17 cellular contexts compared by ENCODE assay signal in the genomic region with DNA sequence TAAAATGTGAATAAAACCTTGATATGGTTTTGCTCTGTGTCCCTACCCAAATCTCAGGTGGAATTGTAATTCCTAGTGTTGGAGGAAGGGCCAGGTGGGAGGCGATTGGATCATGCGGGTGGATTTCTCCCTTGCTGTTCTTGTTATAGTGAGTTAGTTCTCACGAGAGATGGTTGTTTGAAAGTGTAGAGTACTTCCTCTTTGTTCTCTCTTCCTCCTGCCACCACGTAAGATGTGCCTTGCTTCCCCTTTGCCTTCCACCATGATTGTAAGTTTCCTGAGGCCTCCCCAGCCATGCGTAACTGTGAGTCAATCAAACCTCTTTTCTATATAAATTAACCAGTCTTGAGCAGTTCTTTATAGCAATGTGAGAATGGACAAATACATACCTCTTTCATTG.
"Had no signal": no experiment of that assay in that cellular context is flagged by ENCODE, and none has a peak within 500 bp of the region (broad histone marks: within the 10 kb centered on the region; RNA-seq: fewer than 3 reads in every experiment).

No MANE protein-coding gene starts in this region.

- H3K27ac ChIP-seq: body of pancreas, esophagus muscularis mucosa, lower lobe of right lung, ovary, transverse colon, vagina had no signal

- H3K4me3 ChIP-seq: body of pancreas, esophagus muscularis mucosa, lower lobe of right lung, ovary, transverse colon, vagina had no signal

- DNase-seq: activated CD4-positive, alpha-beta T cell treated with anti-CD3 and anti-CD28 coated beads, Interleukin-2, amount 50 U/mL, for 1 hour; activated CD8-positive, alpha-beta memory T cell treated with anti-CD3 and anti-CD28 coated beads for 24 hours; activated gamma-delta T cell treated with Interleukin-2 at 50 U/mL for 16 hours; activated naive CD8-positive, alpha-beta T cell treated with anti-CD3 and anti-CD28 coated beads for 36 hours; amygdala; body of pancreas; caudate nucleus; left colon; lower lobe of right lung; midbrain; ovary; stimulated activated CD4-positive, alpha-beta T cell treated with anti-CD3 and anti-CD28 coated beads, Interleukin-12 subunit alpha, Interleukin-12 subunit beta, amount 100 ng/mL, for 4 hours; stimulated activated naive B cell treated with anti-CD40 and anti-IgM and Interleukin-4, amounts not matched to agents 10 μg/mL and 1 μg/mL and 100 μg/mL, for 72 hours; substantia nigra; transverse colon had no signal

- ATAC-seq: body of pancreas; left colon; lower lobe of right lung; stimulated activated naive B cell treated with anti-CD40 and anti-IgM and Interleukin-4, amounts not matched to agents 10 μg/mL and 1 μg/mL and 100 μg/mL, for 72 hours had no signal
